Comparison of ENCODE assay signal across 8 cellular contexts in genomic region chr1:67646145-67647035, GRCh38. TPM values are rescaled to one million over a fixed set of nuclear protein-coding genes. Genes with fewer than 3 reads are reported as not detected.
A peak's percentile ranks its signal among the peaks of the same experiment; 100 is the strongest.
DNase-seq lines count a peak whose midpoint lies in the region; ATAC-seq, FAIRE-seq and TF ChIP-seq lines count a peak whose summit lies in the region.

No MANE protein-coding gene starts in this region.

- no peak for FAIRE-seq in GM12891 (lab: Jason Lieb, UNC)

- TF ChIP-seq POLR2A in erythroblast (IDR thresholded peaks at IDR 0.05; ENCODE audit: low read length) (no peak), GM12891 (IDR thresholded peaks at IDR 0.05; ENCODE audit: low read depth, low read length) (no peak)

- H3K27ac ChIP-seq in HEK293 (ENCODE audit: extremely low read depth, low read depth, low read length) = no peak overlapping the region

- peaks cover 8% of the 10 kb centered on the region; the same call in 1 of the 2 replicates for H3K4me1 ChIP-seq in HEK293 (ENCODE audit: control insufficient read depth, insufficient read depth, low read length)

- POLR2A ChIA-PET in HEK293 (lab: Yijun Ruan, JAX) = interaction anchor here (0.6 to 5.6 kb wide), 4 partner anchors 36 to 55 kb away, joined by 3 to 33 read pairs (median 4); partner anchors contain the start of gene GADD45A

- intact Hi-C loops in sciatic nerve (cut with DNase I) = no loop called here

- H3K9me3 ChIP-seq in HEK293 (ENCODE audit: control insufficient read depth, insufficient read depth, low read depth, low read length) = no peaks in the 10 kb centered on the region

- no peak for TF ChIP-seq CTCF in HEK293 (tag by site-specific recombination; IDR thresholded peaks at IDR 0.05)

- no peaks in the 10 kb centered on the region for H3K36me3 ChIP-seq in HEK293 (ENCODE audit: control insufficient read depth in 2 of 2, insufficient read depth in 1 of 2, low read length in 2 of 2)

- ATAC-seq in sciatic nerve (peak; percentile 55), GM19035 (IDR thresholded peaks at IDR 0.05; ENCODE audit: unreplicated experiment) (no peak), GM18858 (IDR thresholded peaks at IDR 0.05; ENCODE audit: unreplicated experiment) (no peak)

- DNase-seq in NCI-H446 (lab: John Stamatoyannopoulos, UW) (peak; percentile 92 to 97), erythroblast (lab: John Stamatoyannopoulos, UW) (peak; percentile 53 to 81), sciatic nerve (ENCODE audit: low spot score) (no peak), epidermal melanocyte (ENCODE audit: insufficient read length, low spot score) (no peak), GM12891 (ENCODE audit: insufficient read length, low spot score) (no peak)

- no peak overlapping the region for H3K4me3 ChIP-seq in HEK293 (ENCODE audit: low read depth, low read length)

- CTCF ChIA-PET in HEK293 (lab: Yijun Ruan, JAX) = interaction anchor here (0.6 to 2.0 kb wide), 3 partner anchors 8 to 86 kb away, joined by 3 to 5 read pairs (median 4); no protein-coding TSS in a partner anchor

TF ChIP-seq in HEK293, 187 proteins besides CTCF, POLR2A, EP300 and RAD21 (continues in another document):
- peak; percentile 71 for TF ChIP-seq ZSCAN30 (tag by site-specific recombination; IDR thresholded peaks at IDR 0.05)
- peak; percentile 80 for TF ChIP-seq PRDM6 (tag by site-specific recombination; IDR thresholded peaks at IDR 0.05)
- peak; percentile 50 for TF ChIP-seq ZNF596 (tag by site-specific recombination; IDR thresholded peaks at IDR 0.05)
- TF ChIP-seq ZNF121 (tag by site-specific recombination; IDR thresholded peaks at IDR 0.05) = no peak
- TF ChIP-seq ZNF600 (tag by site-specific recombination; IDR thresholded peaks at IDR 0.05) = peak; percentile 47; the same call in 1 of the 2 replicates
- TF ChIP-seq ZNF398 (tag by site-specific recombination; IDR thresholded peaks at IDR 0.05) = peak; percentile 24; the same call in 1 of the 2 replicates
- peak; percentile 76; the same call in 1 of the 2 replicates for TF ChIP-seq ZBTB44 (tag by site-specific recombination; IDR thresholded peaks at IDR 0.05)

TF ChIP-seq in GM12891, 5 proteins besides CTCF, POLR2A, EP300 and RAD21:
- TF ChIP-seq SPI1 (IDR thresholded peaks at IDR 0.05; ENCODE audit: low read depth, low read length) = no peak
- no peak for TF ChIP-seq PAX5 (IDR thresholded peaks at IDR 0.05; ENCODE audit: insufficient read depth, low read length, severe bottlenecking)

RNA-seq across cellular contexts. Expression of gene GADD45A, which starts 38.6 kb away (rescaled TPM):
- 34.6 TPM for total RNA-seq in sciatic nerve
- polyA plus RNA-seq in GM12891 (2012; ENCODE audit: low read depth, missing spikeins) = 42.0 TPM

Comparison
In these comparisons a context has a peak if more than half of its experiments do, and no peak if none do; other contexts are left out.
1. DNase-seq: peak in NCI-H446 (2 of 2) and erythroblast (2 of 2); none in sciatic nerve (single experiment), epidermal melanocyte (single experiment) and GM12891 (single experiment).